18 cellular contexts compared by ENCODE assay signal in genomic region chr4:108119199-108119800, GRCh38. TPM values are rescaled to one million over a fixed set of nuclear protein-coding genes. Genes with fewer than 3 reads are reported as not detected.
DNase-seq lines count a peak whose midpoint lies in the region; ATAC-seq, FAIRE-seq and TF ChIP-seq lines count a peak whose summit lies in the region.
"Had no signal": no experiment of that assay in that cellular context is flagged by ENCODE, and none has a peak within 500 bp of the region (broad histone marks: within the 10 kb centered on the region; RNA-seq: fewer than 3 reads in every experiment).

No MANE protein-coding gene starts in this region.

- TF ChIP-seq CTCF in H9 (conservative IDR thresholded peaks at IDR 0.05), result no peak

- no peak overlapping the region for H3K14ac ChIP-seq in neuronal stem cell (ENCODE audit: low read length)
- H3K14ac ChIP-seq in H9 (ENCODE audit: insufficient read depth, low read length), result no peak overlapping the region

- FAIRE-seq in GM18507 (lab: Jason Lieb, UNC), result peak; percentile 15
- FAIRE-seq: HTR-8/SVneo had no signal

- no peak overlapping the region for H2BK120ac ChIP-seq in neuronal stem cell (ENCODE audit: low read depth, low read length)
- no peak overlapping the region for H2BK120ac ChIP-seq in H9 (ENCODE audit: low read depth, low read length, poor library complexity, severe bottlenecking)

- H4K20me1 ChIP-seq in H9 (ENCODE audit: control insufficient read depth, insufficient read depth, insufficient read length), result no peaks in the 10 kb centered on the region

- H3K4me1 ChIP-seq in endocrine pancreas (ENCODE audit: control insufficient read depth, insufficient read depth, low read length) (peaks cover 10% of the 10 kb centered on the region), neuronal stem cell (ENCODE audit: control insufficient read depth in 2 of 2, insufficient read depth in 1 of 2, low read depth in 1 of 2, low read length in 2 of 2) (peaks cover 14 to 21% of the 10 kb centered on the region in 2 donors), H9 (ENCODE audit: insufficient read depth, low read length) (peaks cover 1% of the 10 kb centered on the region; the same call in 1 of the 2 replicates)
- H3K4me1 ChIP-seq: colonic mucosa, upper lobe of right lung had no signal

- no CpG with 5 or more reads among the region's 2 CpGs for WGBS in neuronal stem cell (ENCODE audit: extremely low coverage in 2 of 2, insufficient read length in 2 of 2, insufficient replicate concordance in 1 of 2), 2 donors
- WGBS in H9 (ENCODE audit: extremely low coverage, insufficient read length, low lambda C conversion rate), result no CpG with 5 or more reads among the region's 2 CpGs

- DNase-seq in GM18507 (ENCODE audit: extremely low spot score, insufficient read length, low read depth) (no peak), NCI-H69 (lab: John Stamatoyannopoulos, UW) (peak; percentile 41), neuronal stem cell (ENCODE audit: low spot score) (no peak), H9 (no peak), MG63 (no peak), activated gamma-delta T cell treated with Interleukin-2 at 50 U/mL for 16 hours (no peak)
- DNase-seq: activated B cell treated with CpG ODN at 0.5 μM for 24 hours; colonic mucosa; DMS 273 treated with DMSO at 0.1 percent for 48 hours; NCI-H526; ovary; stimulated activated CD8-positive, alpha-beta memory T cell treated with anti-CD3 and anti-CD28 coated beads, Interleukin-4, amount 100 ng/mL, for 48 hours; upper lobe of right lung had no signal

- H3K27ac Mint-ChIP-seq in H9, result no peak overlapping the region
- H3K27ac Mint-ChIP-seq: activated B cell treated with CpG ODN at 0.5 μM for 24 hours had no signal

- H2AFZ ChIP-seq in neuronal stem cell (ENCODE audit: low read length) (no peak overlapping the region), H9 (ENCODE audit: low read length) (no peak overlapping the region)

- H2AK5ac ChIP-seq in neuronal stem cell (ENCODE audit: low read depth, low read length), result no peak overlapping the region
- no peak overlapping the region for H2AK5ac ChIP-seq in H9 (ENCODE audit: insufficient read length, low read length)

- ATAC-seq in GM21360 (IDR thresholded peaks at IDR 0.05; ENCODE audit: unreplicated experiment), result peak; percentile 20
- ATAC-seq: upper lobe of right lung had no signal

- H3K36me3 ChIP-seq in endocrine pancreas (ENCODE audit: control insufficient read depth, insufficient read depth, low read length) (no peaks in the 10 kb centered on the region), neuronal stem cell (replicated peaks in 1 of 2; ENCODE audit: control insufficient read depth in 2 of 2, insufficient read depth in 2 of 2, low read length in 2 of 2) (no peaks in the 10 kb centered on the region), MG63 (no peaks in the 10 kb centered on the region)
- H3K36me3 ChIP-seq: colonic mucosa, ovary, upper lobe of right lung had no signal

- H3K9ac ChIP-seq in endocrine pancreas (ENCODE audit: control insufficient read depth, insufficient read depth, low read length) (no peak overlapping the region), neuronal stem cell (ENCODE audit: low read depth, low read length, poor library complexity) (no peak overlapping the region), H9 (ENCODE audit: extremely low read depth, insufficient read length, low read length) (no peak overlapping the region)

- no peak overlapping the region for H2BK15ac ChIP-seq in neuronal stem cell (ENCODE audit: low read length)
- H2BK15ac ChIP-seq in H9 (ENCODE audit: low read depth, low read length), result no peak overlapping the region

- H3K4me2 ChIP-seq in neuronal stem cell (ENCODE audit: insufficient read depth, low read length, poor library complexity, severe bottlenecking) (no peak overlapping the region), H9 (ENCODE audit: insufficient read depth, insufficient read length, low read length) (no peak overlapping the region)

- no peaks in the 10 kb centered on the region for H3K23me2 ChIP-seq in H9 (ENCODE audit: insufficient read length, low read depth, low read length, poor library complexity, severe bottlenecking)

- H3K9me3 ChIP-seq in endocrine pancreas (ENCODE audit: control insufficient read depth, low read length) (no peaks in the 10 kb centered on the region), neuronal stem cell (replicated peaks in 1 of 2; ENCODE audit: control insufficient read depth in 2 of 2, insufficient read depth in 1 of 2, low read depth in 1 of 2, low read length in 2 of 2) (no peaks in the 10 kb centered on the region), H9 (ENCODE audit: control insufficient read depth, low read depth, low read length) (no peaks in the 10 kb centered on the region), MG63 (no peaks in the 10 kb centered on the region)
- H3K9me3 ChIP-seq: colonic mucosa, ovary, upper lobe of right lung had no signal

- H3K79me1 ChIP-seq in neuronal stem cell (ENCODE audit: low read depth, low read length), result no peaks in the 10 kb centered on the region
- H3K79me1 ChIP-seq in H9 (ENCODE audit: insufficient read depth, low read depth, low read length, poor library complexity, severe bottlenecking), result no peaks in the 10 kb centered on the region

- peaks cover 12 to 24% of the 10 kb centered on the region in 2 experiments for H3K4me1 Mint-ChIP-seq in H9

- H3K56ac ChIP-seq in H9 (ENCODE audit: insufficient read length, low read depth, low read length), result no peak overlapping the region

- no peaks in the 10 kb centered on the region for H3K9me3 Mint-ChIP-seq in H9
- H3K9me3 Mint-ChIP-seq: activated B cell treated with CpG ODN at 0.5 μM for 24 hours had no signal

- no peaks in the 10 kb centered on the region; the same call in 1 of the 2 replicates for H3K27me3 Mint-ChIP-seq in H9 (ENCODE audit: low read depth)
- H3K27me3 Mint-ChIP-seq: activated B cell treated with CpG ODN at 0.5 μM for 24 hours had no signal

- H3K4me3 ChIP-seq in endocrine pancreas (ENCODE audit: control insufficient read depth, insufficient read depth, low read length) (peak overlapping the region; percentile 5), neuronal stem cell (ENCODE audit: low read length in 2 of 2) (no peak overlapping the region), MG63 (no peak overlapping the region)
- H3K4me3 ChIP-seq: colonic mucosa, lung, ovary, SK-N-MC, upper lobe of right lung had no signal

- H3K4ac ChIP-seq in neuronal stem cell (ENCODE audit: low read length) (no peak overlapping the region), H9 (ENCODE audit: low read depth, low read length) (no peak overlapping the region)

- no peak overlapping the region for H2BK5ac ChIP-seq in neuronal stem cell (ENCODE audit: low read length)
- H2BK5ac ChIP-seq in H9 (ENCODE audit: insufficient read length, low read length), result no peak overlapping the region

- H3K27ac ChIP-seq in neuronal stem cell (replicated peaks; ENCODE audit: low read length) (no peak overlapping the region), H9 (ENCODE audit: insufficient read length, low read depth, low read length) (no peak overlapping the region)
- H3K27ac ChIP-seq: colonic mucosa, ovary, SK-N-MC, upper lobe of right lung had no signal

- no peak overlapping the region for H2BK20ac ChIP-seq in H9 (ENCODE audit: low read depth, low read length, poor library complexity, severe bottlenecking)

- no peak overlapping the region for H2BK12ac ChIP-seq in neuronal stem cell (ENCODE audit: low read length)
- H2BK12ac ChIP-seq in H9 (ENCODE audit: insufficient read length, low read depth, low read length), result no peak overlapping the region

- H4K91ac ChIP-seq in neuronal stem cell (ENCODE audit: low read depth, low read length, poor library complexity) (no peak overlapping the region), H9 (ENCODE audit: insufficient read length, low read depth, low read length) (no peak overlapping the region)

- H3K27me3 ChIP-seq in endocrine pancreas (ENCODE audit: control insufficient read depth, insufficient read depth, low read length) (no peaks in the 10 kb centered on the region), neuronal stem cell (ENCODE audit: control insufficient read depth in 3 of 3, insufficient read depth in 3 of 3, low read depth in 1 of 3, low read length in 3 of 3) (no peaks in the 10 kb centered on the region), H9 (ENCODE audit: insufficient read depth, low read length) (no peaks in the 10 kb centered on the region), MG63 (no peaks in the 10 kb centered on the region)
- H3K27me3 ChIP-seq: colonic mucosa, ovary, upper lobe of right lung had no signal

- H4K5ac ChIP-seq in H9 (ENCODE audit: insufficient read length, low read depth, low read length), result no peak overlapping the region

- H3K36me3 Mint-ChIP-seq in H9 (ENCODE audit: insufficient read depth in 1 of 3, low read depth in 3 of 3), result no peaks in the 10 kb centered on the region

- no peak overlapping the region for H4K8ac ChIP-seq in neuronal stem cell (ENCODE audit: low read depth, low read length)
- no peak overlapping the region for H4K8ac ChIP-seq in H9 (replicated peaks; ENCODE audit: insufficient read length, low read depth, low read length)

- no peak overlapping the region for H3K4me3 Mint-ChIP-seq in H9
- H3K4me3 Mint-ChIP-seq: activated B cell treated with CpG ODN at 0.5 μM for 24 hours had no signal

- no peak overlapping the region for H3T11ph ChIP-seq in H9 (ENCODE audit: low read length)

- H3K18ac ChIP-seq in neuronal stem cell (ENCODE audit: low read length) (no peak overlapping the region), H9 (ENCODE audit: insufficient read length, low read depth, low read length) (no peak overlapping the region)

- H3K23ac ChIP-seq in neuronal stem cell (ENCODE audit: low read depth, low read length, poor library complexity) (no peak overlapping the region), H9 (ENCODE audit: insufficient read length, low read depth, low read length) (no peak overlapping the region)

- H3K79me2 ChIP-seq in H9 (ENCODE audit: insufficient read depth, low read length), result no peaks in the 10 kb centered on the region

RNA-seq across cellular contexts. Expression of gene LEF1, which starts 49.4 kb away (rescaled TPM):
- polyA plus RNA-seq in neuronal stem cell (2013, experiment 1 of 2), result 17.2 TPM
- polyA plus RNA-seq in neuronal stem cell (2013, experiment 2 of 2), result 17.0 TPM
- 2.5 and 3.4 TPM in 2 replicates for total RNA-seq in H9 (2021)
- total RNA-seq in MG63 (2014; rRNA removed; shearing (Covaris generic); ENCODE audit: low replicate concordance), result not detected in 2 replicates
